ENCODE assay signal across 19 cellular contexts in genomic region chr15:101506491-101506890, GRCh38. TPM values are rescaled to one million over a fixed set of nuclear protein-coding genes. Genes with fewer than 3 reads are reported as not detected.
DNase-seq lines count a peak whose midpoint lies in the region; ATAC-seq and TF ChIP-seq lines count a peak whose summit lies in the region.
"Had no signal": no experiment of that assay in that cellular context is flagged by ENCODE, and none has a peak within 500 bp of the region (broad histone marks: within the 10 kb centered on the region; RNA-seq: fewer than 3 reads in every experiment).

No MANE protein-coding gene starts in this region.

- no peaks in the 10 kb centered on the region for H3K9me3 ChIP-seq in HEK293 (ENCODE audit: control insufficient read depth, insufficient read depth, low read depth, low read length)
- no peaks in the 10 kb centered on the region for H3K9me3 ChIP-seq in esophagus muscularis mucosa
- H3K9me3 ChIP-seq in sigmoid colon = no peaks in the 10 kb centered on the region
- H3K9me3 ChIP-seq in upper lobe of right lung = no peaks in the 10 kb centered on the region
- H3K9me3 ChIP-seq: A549, HAP-1 had no signal

- TF ChIP-seq CTCF in HEK293 (tag by site-specific recombination; IDR thresholded peaks at IDR 0.05) (no peak), esophagus muscularis mucosa (IDR thresholded peaks at IDR 0.05) (no peak), sigmoid colon (IDR thresholded peaks at IDR 0.05) (no peak), upper lobe of right lung (IDR thresholded peaks at IDR 0.05) (no peak)

- H3K27me3 Mint-ChIP-seq in activated CD4-positive, alpha-beta T cell treated with anti-CD3 and anti-CD28 coated beads, Interleukin-2, amount 10 ng/mL, durations not matched to agents 24 days and 14 days = peaks cover 23% of the 10 kb centered on the region

- no peaks in the 10 kb centered on the region for H3K9me3 Mint-ChIP-seq in activated CD4-positive, alpha-beta T cell treated with anti-CD3 and anti-CD28 coated beads, Interleukin-2, amount 10 ng/mL, durations not matched to agents 24 days and 14 days
- H3K9me3 Mint-ChIP-seq: CD8-positive, alpha-beta T cell had no signal

- CTCF ChIA-PET in HEK293 (lab: Yijun Ruan, JAX) = no interaction called here

- H3K4me3 Mint-ChIP-seq in activated CD4-positive, alpha-beta T cell treated with anti-CD3 and anti-CD28 coated beads, Interleukin-2, amount 10 ng/mL, durations not matched to agents 24 days and 14 days = no peak overlapping the region
- H3K4me3 Mint-ChIP-seq: CD8-positive, alpha-beta T cell had no signal

- H3K27ac ChIP-seq in HEK293 (ENCODE audit: extremely low read depth, low read depth, low read length) (no peak overlapping the region), esophagus muscularis mucosa (replicated peaks in 1 of 4) (no peak overlapping the region), sigmoid colon (no peak overlapping the region), caudate nucleus (ENCODE audit: low read depth, low read length) (no peak overlapping the region), upper lobe of right lung (no peak overlapping the region)
- H3K27ac ChIP-seq: 22Rv1, A549, GM23248 had no signal

- H3K4me1 ChIP-seq in HEK293 (ENCODE audit: control insufficient read depth, insufficient read depth, low read length) (no peaks in the 10 kb centered on the region), esophagus muscularis mucosa (peaks cover 4 to 8% (median 7%) of the 10 kb centered on the region in 4 donors), sigmoid colon (peaks cover 0 to 7% (median 6%) of the 10 kb centered on the region in 4 donors), upper lobe of right lung (peaks cover 3% of the 10 kb centered on the region)
- H3K4me1 ChIP-seq: HAP-1 had no signal

- DNase-seq in activated CD4-positive, alpha-beta T cell treated with anti-CD3 and anti-CD28 coated beads, Interleukin-2, amount 10 ng/mL, durations not matched to agents 24 days and 14 days = peak; percentile 47
- no peak for DNase-seq in activated CD4-positive, alpha-beta T cell treated with anti-CD3 and anti-CD28 coated beads, Interleukin-2, amount 50 U/mL, for 1 hour
- DNase-seq in esophagus muscularis mucosa (ENCODE audit: extremely low spot score) (peak; percentile 72), sigmoid colon (no peak), caudate nucleus (lab: John Stamatoyannopoulos, UW) (no peak), upper lobe of right lung (no peak)
- DNase-seq: AML-193, Calu3, DMS79 treated with DMSO at 0.1 percent for 48 hours, GF-D8, GM23248, IMR-90 had no signal

- no peak for TF ChIP-seq POLR2A in esophagus muscularis mucosa (IDR thresholded peaks at IDR 0.05; ENCODE audit: low read depth)
- no peak for TF ChIP-seq POLR2A in sigmoid colon (IDR thresholded peaks at IDR 0.05)

- H3K36me3 Mint-ChIP-seq in activated CD4-positive, alpha-beta T cell treated with anti-CD3 and anti-CD28 coated beads, Interleukin-2, amount 10 ng/mL, durations not matched to agents 24 days and 14 days (ENCODE audit: low read depth) = no peaks in the 10 kb centered on the region
- H3K36me3 Mint-ChIP-seq: CD8-positive, alpha-beta T cell had no signal

- peaks cover 1% of the 10 kb centered on the region for H3K4me1 Mint-ChIP-seq in activated CD4-positive, alpha-beta T cell treated with anti-CD3 and anti-CD28 coated beads, Interleukin-2, amount 10 ng/mL, durations not matched to agents 24 days and 14 days

- H3K4me3 ChIP-seq in HEK293 (ENCODE audit: low read depth, low read length) = no peak overlapping the region
- H3K4me3 ChIP-seq in esophagus muscularis mucosa = no peak overlapping the region
- no peak overlapping the region for H3K4me3 ChIP-seq in sigmoid colon
- no peak overlapping the region for H3K4me3 ChIP-seq in upper lobe of right lung
- H3K4me3 ChIP-seq: A549, GM23248, HAP-1, K562 had no signal

- H3K36me3 ChIP-seq in HEK293 (ENCODE audit: control insufficient read depth in 2 of 2, insufficient read depth in 1 of 2, low read length in 2 of 2) (no peaks in the 10 kb centered on the region), esophagus muscularis mucosa (no peaks in the 10 kb centered on the region), sigmoid colon (no peaks in the 10 kb centered on the region), upper lobe of right lung (no peaks in the 10 kb centered on the region)
- H3K36me3 ChIP-seq: HAP-1 had no signal

- POLR2A ChIA-PET in HEK293 (lab: Yijun Ruan, JAX) = no interaction called here

- H3K27me3 ChIP-seq in esophagus muscularis mucosa = peaks cover 0 to 15% (median 0%) of the 10 kb centered on the region in 4 donors
- H3K27me3 ChIP-seq in sigmoid colon = no peaks in the 10 kb centered on the region
- peaks cover 10% of the 10 kb centered on the region for H3K27me3 ChIP-seq in upper lobe of right lung

- no peak overlapping the region for H3K27ac Mint-ChIP-seq in activated CD4-positive, alpha-beta T cell treated with anti-CD3 and anti-CD28 coated beads, Interleukin-2, amount 10 ng/mL, durations not matched to agents 24 days and 14 days
- H3K27ac Mint-ChIP-seq: CD8-positive, alpha-beta T cell had no signal

- intact Hi-C loops in activated CD4-positive, alpha-beta T cell treated with anti-CD3 and anti-CD28 coated beads, Interleukin-2, amount 10 ng/mL, durations not matched to agents 24 days and 14 days (cut with micrococcal nuclease) = no loop called here
- intact Hi-C loops in esophagus muscularis mucosa (cut with DNase I) (no loop called here), sigmoid colon (cut with DNase I) (loop anchor here (10.0 kb wide), 1 partner anchor 138 kb away; no protein-coding TSS in a partner anchor), upper lobe of right lung (cut with DNase I) (no loop called here)

- 81% methylated on average over 7 of the region's 8 CpGs for WGBS in esophagus muscularis mucosa
- 86 to 90% methylated on average over 8 of the region's 8 CpGs for WGBS in sigmoid colon, 2 donors

- TF ChIP-seq EP300 in esophagus muscularis mucosa (IDR thresholded peaks at IDR 0.05) = no peak
- no peak for TF ChIP-seq EP300 in sigmoid colon (IDR thresholded peaks at IDR 0.05)

- ATAC-seq in upper lobe of right lung = no peak
- ATAC-seq: A549; CD8-positive, alpha-beta T cell; K562 had no signal

TF ChIP-seq in HEK293, 187 proteins besides CTCF, POLR2A, EP300 and RAD21:
- TF ChIP-seq INSM2 (tag by site-specific recombination; IDR thresholded peaks at IDR 0.05) = no peak
- TF ChIP-seq, protein P1, sequence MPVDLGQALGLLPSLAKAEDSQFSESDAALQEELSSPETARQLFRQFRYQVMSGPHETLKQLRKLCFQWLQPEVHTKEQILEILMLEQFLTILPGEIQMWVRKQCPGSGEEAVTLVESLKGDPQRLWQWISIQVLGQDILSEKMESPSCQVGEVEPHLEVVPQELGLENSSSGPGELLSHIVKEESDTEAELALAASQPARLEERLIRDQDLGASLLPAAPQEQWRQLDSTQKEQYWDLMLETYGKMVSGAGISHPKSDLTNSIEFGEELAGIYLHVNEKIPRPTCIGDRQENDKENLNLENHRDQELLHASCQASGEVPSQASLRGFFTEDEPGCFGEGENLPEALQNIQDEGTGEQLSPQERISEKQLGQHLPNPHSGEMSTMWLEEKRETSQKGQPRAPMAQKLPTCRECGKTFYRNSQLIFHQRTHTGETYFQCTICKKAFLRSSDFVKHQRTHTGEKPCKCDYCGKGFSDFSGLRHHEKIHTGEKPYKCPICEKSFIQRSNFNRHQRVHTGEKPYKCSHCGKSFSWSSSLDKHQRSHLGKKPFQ (tag by site-specific recombination; IDR thresholded peaks at IDR 0.05) = 0 out of 2 replicates have a peak, but pooled peaks have one; percentile 24
- TF ChIP-seq ZNF510 (tag by site-specific recombination; IDR thresholded peaks at IDR 0.05; ENCODE audit: insufficient replicate concordance) = no peak
- no peak for TF ChIP-seq ZNF768 (tag by site-specific recombination; IDR thresholded peaks at IDR 0.05)
- TF ChIP-seq, protein P2, sequence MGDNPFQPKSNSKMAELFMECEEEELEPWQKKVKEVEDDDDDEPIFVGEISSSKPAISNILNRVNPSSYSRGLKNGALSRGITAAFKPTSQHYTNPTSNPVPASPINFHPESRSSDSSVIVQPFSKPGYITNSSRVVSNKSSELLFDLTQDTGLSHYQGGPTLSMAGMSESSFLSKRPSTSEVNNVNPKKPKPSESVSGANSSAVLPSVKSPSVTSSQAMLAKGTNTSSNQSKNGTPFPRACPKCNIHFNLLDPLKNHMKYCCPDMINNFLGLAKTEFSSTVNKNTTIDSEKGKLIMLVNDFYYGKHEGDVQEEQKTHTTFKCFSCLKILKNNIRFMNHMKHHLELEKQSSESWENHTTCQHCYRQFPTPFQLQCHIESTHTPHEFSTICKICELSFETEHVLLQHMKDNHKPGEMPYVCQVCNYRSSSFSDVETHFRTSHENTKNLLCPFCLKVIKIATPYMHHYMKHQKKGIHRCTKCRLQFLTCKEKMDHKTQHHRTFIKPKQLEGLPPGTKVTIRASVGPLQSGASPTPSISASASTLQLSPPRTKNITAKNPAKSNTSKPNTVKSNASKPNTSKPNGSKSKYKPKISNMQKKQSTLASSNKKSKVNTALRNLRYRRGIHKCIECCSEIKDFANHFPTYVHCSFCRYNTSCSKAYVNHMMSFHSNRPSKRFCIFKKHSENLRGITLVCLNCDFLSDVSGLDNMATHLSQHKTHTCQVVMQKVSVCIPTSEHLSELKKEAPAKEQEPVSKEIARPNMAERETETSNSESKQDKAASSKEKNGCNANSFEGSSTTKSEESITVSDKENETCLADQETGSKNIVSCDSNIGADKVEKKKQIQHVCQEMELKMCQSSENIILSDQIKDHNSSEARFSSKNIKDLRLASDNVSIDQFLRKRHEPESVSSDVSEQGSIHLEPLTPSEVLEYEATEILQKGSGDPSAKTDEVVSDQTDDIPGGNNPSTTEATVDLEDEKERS (tag by site-specific recombination; IDR thresholded peaks at IDR 0.05) = no peak

RNA-seq across cellular contexts. Expression of gene PCSK6, which starts 17.0 kb away (rescaled TPM):
- 4.7 and 5.4 TPM in 2 replicates for total RNA-seq in activated CD4-positive, alpha-beta T cell treated with anti-CD3 and anti-CD28 coated beads, Interleukin-2, amount 10 ng/mL, durations not matched to agents 24 days and 14 days
- total RNA-seq in esophagus muscularis mucosa = 10 to 100 TPM; 13.6 to 24.1 (median 15.3) TPM
- 1 to 10 TPM; 2.9 to 8.9 (median 5.2) TPM for total RNA-seq in sigmoid colon
- polyA plus RNA-seq in sigmoid colon = 10 to 100 TPM in 1 of 3 donors, 1 to 10 TPM in 2; 4.2 to 10.3 (median 7.2) TPM
- 16.6 TPM for total RNA-seq in upper lobe of right lung
- total RNA-seq: GM23248, H4, IMR-90 had no signal
- polyA plus RNA-seq: IMR-90 had no signal

Comparison
In these comparisons a context has a peak if more than half of its experiments do, and no peak if none do; other contexts are left out.
1. DNase-seq: peak in activated CD4-positive, alpha-beta T cell treated with anti-CD3 and anti-CD28 coated beads, Interleukin-2, amount 10 ng/mL, durations not matched to agents 24 days and 14 days (single experiment) and esophagus muscularis mucosa (single experiment); none in activated CD4-positive, alpha-beta T cell treated with anti-CD3 and anti-CD28 coated beads, Interleukin-2, amount 50 U/mL, for 1 hour (single experiment), sigmoid colon (single experiment), caudate nucleus (0 of 61) and upper lobe of right lung (single experiment).